Comparison of ENCODE assay signal across 1 cellular context in genomic region chr10:68720793-68721672, GRCh38.
A peak's percentile ranks its signal among the peaks of the same experiment; 100 is the strongest.
TF ChIP-seq lines count a peak whose summit lies in the region.

A gene with protein sequence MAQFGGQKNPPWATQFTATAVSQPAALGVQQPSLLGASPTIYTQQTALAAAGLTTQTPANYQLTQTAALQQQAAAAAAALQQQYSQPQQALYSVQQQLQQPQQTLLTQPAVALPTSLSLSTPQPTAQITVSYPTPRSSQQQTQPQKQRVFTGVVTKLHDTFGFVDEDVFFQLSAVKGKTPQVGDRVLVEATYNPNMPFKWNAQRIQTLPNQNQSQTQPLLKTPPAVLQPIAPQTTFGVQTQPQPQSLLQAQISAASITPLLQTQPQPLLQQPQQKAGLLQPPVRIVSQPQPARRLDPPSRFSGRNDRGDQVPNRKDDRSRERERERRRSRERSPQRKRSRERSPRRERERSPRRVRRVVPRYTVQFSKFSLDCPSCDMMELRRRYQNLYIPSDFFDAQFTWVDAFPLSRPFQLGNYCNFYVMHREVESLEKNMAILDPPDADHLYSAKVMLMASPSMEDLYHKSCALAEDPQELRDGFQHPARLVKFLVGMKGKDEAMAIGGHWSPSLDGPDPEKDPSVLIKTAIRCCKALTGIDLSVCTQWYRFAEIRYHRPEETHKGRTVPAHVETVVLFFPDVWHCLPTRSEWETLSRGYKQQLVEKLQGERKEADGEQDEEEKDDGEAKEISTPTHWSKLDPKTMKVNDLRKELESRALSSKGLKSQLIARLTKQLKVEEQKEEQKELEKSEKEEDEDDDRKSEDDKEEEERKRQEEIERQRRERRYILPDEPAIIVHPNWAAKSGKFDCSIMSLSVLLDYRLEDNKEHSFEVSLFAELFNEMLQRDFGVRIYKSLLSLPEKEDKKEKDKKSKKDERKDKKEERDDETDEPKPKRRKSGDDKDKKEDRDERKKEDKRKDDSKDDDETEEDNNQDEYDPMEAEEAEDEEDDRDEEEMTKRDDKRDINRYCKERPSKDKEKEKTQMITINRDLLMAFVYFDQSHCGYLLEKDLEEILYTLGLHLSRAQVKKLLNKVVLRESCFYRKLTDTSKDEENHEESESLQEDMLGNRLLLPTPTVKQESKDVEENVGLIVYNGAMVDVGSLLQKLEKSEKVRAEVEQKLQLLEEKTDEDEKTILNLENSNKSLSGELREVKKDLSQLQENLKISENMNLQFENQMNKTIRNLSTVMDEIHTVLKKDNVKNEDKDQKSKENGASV (plus strand): TSS chr10:68721239. CDS start chr10:68722505, 1,266 bp downstream.

TF ChIP-seq in K562, 482 proteins besides CTCF, POLR2A, EP300 and RAD21 (continued from another document and continues in another):
- no peak for TF ChIP-seq E4F1 (CRISPR knock-in tag; IDR thresholded peaks at IDR 0.05; ENCODE audit: borderline replicate concordance)
- peak; percentile 49; the same call in 1 of the 2 replicates for TF ChIP-seq TCF7 (IDR thresholded peaks at IDR 0.05; ENCODE audit: borderline replicate concordance)
- TF ChIP-seq FIP1L1 (IDR thresholded peaks at IDR 0.05; ENCODE audit: low read depth, low read length, poor library complexity, severe bottlenecking): peak; percentile 86
- TF ChIP-seq ZNF551 (CRISPR knock-in tag; IDR thresholded peaks at IDR 0.05): no peak
- TF ChIP-seq ZNF583 (CRISPR knock-in tag; IDR thresholded peaks at IDR 0.05): no peak
- TF ChIP-seq MCM7 (IDR thresholded peaks at IDR 0.05): no peak
- TF ChIP-seq ARID2 (IDR thresholded peaks at IDR 0.05): no peak
- TF ChIP-seq ASH1L (IDR thresholded peaks at IDR 0.05; ENCODE audit: borderline replicate concordance, low read depth, partially characterized antibody): no peak
- no peak for TF ChIP-seq BRCA1 (IDR thresholded peaks at IDR 0.05)
- TF ChIP-seq BRCA1 (CRISPR knock-in tag; IDR thresholded peaks at IDR 0.05): 0 out of 2 replicates have a peak, but pooled peaks have one; percentile 46
- no peak for TF ChIP-seq CHD7 (IDR thresholded peaks at IDR 0.05; ENCODE audit: low read depth, low read length)
- no peak for TF ChIP-seq ZNF408 (CRISPR knock-in tag; IDR thresholded peaks at IDR 0.05; ENCODE audit: low read depth)
- TF ChIP-seq TAF7 (tag; IDR thresholded peaks at IDR 0.05): 0 out of 2 replicates have a peak, but pooled peaks have one; percentile 61
- peak; percentile 91 for TF ChIP-seq ATF1 (CRISPR knock-in tag; IDR thresholded peaks at IDR 0.05)
- peak; percentile 93 for TF ChIP-seq ATF1 (tag; IDR thresholded peaks at IDR 0.05)
- no peak for TF ChIP-seq THRB (CRISPR knock-in tag; conservative IDR thresholded peaks at IDR 0.05)
- TF ChIP-seq ARNT (IDR thresholded peaks at IDR 0.05): peak in 1 of 2 experiments; percentile 91; a peak in 2 of 4 replicates
- no peak for TF ChIP-seq SMC3 (conservative IDR thresholded peaks at IDR 0.05; ENCODE audit: insufficient read depth, low read depth, low read length)
- no peak for TF ChIP-seq ZEB2 (IDR thresholded peaks at IDR 0.05)
- peak; percentile 96 for TF ChIP-seq SRSF3 (IDR thresholded peaks at IDR 0.05; ENCODE audit: insufficient read depth, low read length)
- TF ChIP-seq ARID4B (CRISPR knock-in tag; IDR thresholded peaks at IDR 0.05): peak; percentile 77
- TF ChIP-seq ZBTB8A (IDR thresholded peaks at IDR 0.05; ENCODE audit: partially characterized antibody): no peak
- peak; percentile 4; the same call in 1 of the 2 replicates for TF ChIP-seq CBX1 (IDR thresholded peaks at IDR 0.05; ENCODE audit: low read depth)
- no peak; a peak in 2 of 6 replicates for TF ChIP-seq ZBTB11 (CRISPR knock-in tag; IDR thresholded peaks at IDR 0.05)
- peak; percentile 90 for TF ChIP-seq POLR2B (IDR thresholded peaks at IDR 0.05; ENCODE audit: low read depth, partially characterized antibody)
- TF ChIP-seq ZNF644 (tag; IDR thresholded peaks at IDR 0.05; ENCODE audit: low read depth): no peak; the same call in 1 of the 2 replicates
- TF ChIP-seq EZH2 (IDR thresholded peaks at IDR 0.05; ENCODE audit: borderline replicate concordance, low read depth, low read length): no peak
- no peak for TF ChIP-seq RFX5 (IDR thresholded peaks at IDR 0.05; ENCODE audit: low read depth, low read length)
